Comparison of ENCODE assay signal across 8 cellular contexts in the genomic region with DNA sequence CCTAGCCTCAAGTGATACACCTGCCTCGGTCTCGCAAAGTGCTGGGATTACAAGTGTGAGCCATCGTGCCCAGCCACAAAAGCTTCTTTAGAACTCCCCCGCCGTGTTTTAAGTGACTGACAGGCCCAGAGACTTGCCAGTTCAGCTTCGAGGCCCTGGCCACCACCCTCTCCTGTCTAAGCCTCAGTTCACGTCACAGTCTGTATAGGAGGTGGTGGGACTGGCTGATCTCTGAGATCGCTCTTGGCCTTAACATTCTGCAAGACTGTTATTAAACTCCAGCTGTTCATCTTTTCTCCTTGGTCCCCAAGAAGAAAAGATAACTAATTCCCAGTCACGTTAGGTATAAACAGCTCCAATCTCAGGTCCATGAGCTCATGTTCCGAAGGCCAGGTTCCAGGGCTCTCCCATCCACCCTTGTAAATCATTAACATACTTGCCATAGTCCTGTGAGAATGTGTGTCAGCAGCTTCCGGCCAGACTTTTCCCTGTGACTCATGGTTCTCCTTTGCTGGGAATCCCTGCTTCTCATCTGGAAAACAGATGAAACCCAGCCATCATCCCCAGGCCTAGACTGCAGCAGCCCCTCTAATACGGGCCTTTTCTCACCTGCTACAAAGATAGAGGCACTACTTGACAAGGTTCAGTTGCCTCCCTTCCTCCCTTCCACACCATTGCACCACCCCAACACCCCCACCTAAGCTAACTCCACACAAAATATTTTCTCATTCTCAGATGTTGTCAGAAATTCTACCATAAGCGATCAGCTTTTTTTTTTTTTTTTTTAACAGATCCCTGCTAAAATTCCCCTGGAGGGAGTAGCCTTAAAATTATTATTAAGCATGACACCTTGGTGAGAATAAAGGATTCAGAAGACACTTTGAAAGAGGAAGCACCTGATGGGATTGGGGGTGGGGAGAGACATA. TPM values are rescaled to one million over a fixed set of nuclear protein-coding genes. Genes with fewer than 3 reads are reported as not detected.
DNase-seq lines count a peak whose midpoint lies in the region; ATAC-seq lines count a peak whose summit lies in the region.

No MANE protein-coding gene starts in this region.

- no peaks in the 10 kb centered on the region for H3K36me3 Mint-ChIP-seq in T-cell

- peaks cover 18 to 38% (median 21%) of the 10 kb centered on the region in 3 donors for H3K4me1 Mint-ChIP-seq in T-cell

- peak in 2 of 4 experiments; percentile 20 to 29 for ATAC-seq in T-cell (replicated peaks in 1 of 4)
- ATAC-seq in HG03175 (IDR thresholded peaks at IDR 0.05; ENCODE audit: unreplicated experiment) = no peak
- ATAC-seq in HG03460 (IDR thresholded peaks at IDR 0.05; ENCODE audit: unreplicated experiment) = no peak

- peak overlapping the region in 1 of 3 donors; percentile 35 for H3K4me3 Mint-ChIP-seq in T-cell

- H3K27ac Mint-ChIP-seq in T-cell = peak overlapping the region; percentile 87 to 91

- CTCF ChIA-PET in T-cell (lab: Charles Lee) = interaction anchor here (0.6 to 0.8 kb wide), 4 partner anchors 21 to 723 kb away, joined by 3 to 12 read pairs (median 4); no protein-coding TSS in a partner anchor

- DNase-seq in GM03348 (ENCODE audit: low spot score) = peak; percentile 90
- DNase-seq in T-cell = no peak
- peak; percentile 46 for DNase-seq in foreskin melanocyte
- peak; percentile 82 for DNase-seq in pulmonary artery endothelial cell (ENCODE audit: low read depth, low spot score)
- DNase-seq in NCI-H82 treated with DMSO at 0.1 percent for 48 hours (lab: John Stamatoyannopoulos, UW; ENCODE audit: unreplicated experiment) = no peak
- DNase-seq in NCI-H1436 (lab: John Stamatoyannopoulos, UW) = no peak

- POLR2A ChIA-PET in T-cell (lab: Charles Lee) = no interaction called here

- no peaks in the 10 kb centered on the region for H3K9me3 Mint-ChIP-seq in T-cell

- no peaks in the 10 kb centered on the region for H3K27me3 Mint-ChIP-seq in T-cell

RNA-seq across cellular contexts. Expression of a gene that starts 5.6 kb away (rescaled TPM):
- total RNA-seq in T-cell (10 to 100 TPM; 21.2 to 40.2 (median 30.8) TPM), pulmonary artery endothelial cell (43.4 and 60.9 TPM in 2 replicates)

RNA-seq across cellular contexts. Expression of a gene that starts 38.4 kb away (rescaled TPM):
- total RNA-seq in T-cell (not detected), pulmonary artery endothelial cell (not detected in 2 replicates)

Comparison
In these comparisons a context has a peak if more than half of its experiments do, and no peak if none do; other contexts are left out.
1. DNase-seq: peak in GM03348 (single experiment), foreskin melanocyte (single experiment) and pulmonary artery endothelial cell (single experiment); none in T-cell (0 of 34), NCI-H82 treated with DMSO at 0.1 percent for 48 hours (single experiment) and NCI-H1436 (single experiment).